6 cellular contexts compared by ENCODE assay signal in genomic region chr19:3479177-3479818, GRCh38. TPM values are rescaled to one million over a fixed set of nuclear protein-coding genes. Genes with fewer than 3 reads are reported as not detected.
DNase-seq lines count a peak whose midpoint lies in the region; ATAC-seq and TF ChIP-seq lines count a peak whose summit lies in the region.

No MANE protein-coding gene starts in this region.

- no peak overlapping the region for H3K9ac ChIP-seq in PC-3 (ENCODE audit: low read length)

- POLR2A ChIA-PET in PC-3 (lab: Charles Lee; ENCODE audit: unreplicated experiment) = no interaction called here

- CTCF ChIA-PET in PC-3 (lab: Charles Lee) = no interaction called here

- no peaks in the 10 kb centered on the region for H4K20me1 ChIP-seq in DOHH2 (ENCODE audit: control insufficient read depth, insufficient read depth, low read depth, low read length)
- no peaks in the 10 kb centered on the region for H4K20me1 ChIP-seq in PC-3 (ENCODE audit: low read length)

- H3K4me2 ChIP-seq in DOHH2 (ENCODE audit: low read length) (peak overlapping the region; percentile 61), PC-3 (ENCODE audit: low read length) (no peak overlapping the region)

- TF ChIP-seq POLR2A in erythroblast (IDR thresholded peaks at IDR 0.05; ENCODE audit: low read length) = no peak

- peaks cover 12% of the 10 kb centered on the region for H3F3A ChIP-seq in DOHH2 (ENCODE audit: control insufficient read depth, insufficient read depth)
- H3F3A ChIP-seq in PC-3 (ENCODE audit: low read length, unreplicated experiment) = no peaks in the 10 kb centered on the region

- H3K9me3 ChIP-seq in DOHH2 (ENCODE audit: control insufficient read depth, insufficient read depth, low read length) = no peaks in the 10 kb centered on the region
- H3K9me3 ChIP-seq in PC-3 (ENCODE audit: low read length) = no peaks in the 10 kb centered on the region

- TF ChIP-seq CTCF in DOHH2 (IDR thresholded peaks at IDR 0.05; ENCODE audit: low read depth, low read length, poor library complexity, severe bottlenecking) = no peak
- no peak for TF ChIP-seq CTCF in PC-3 (conservative IDR thresholded peaks at IDR 0.05; ENCODE audit: low read depth, low read length)

- H3K79me2 ChIP-seq in DOHH2 (ENCODE audit: control insufficient read depth, low read length) = no peaks in the 10 kb centered on the region
- H3K79me2 ChIP-seq in PC-3 (ENCODE audit: low read length) = no peaks in the 10 kb centered on the region

- H3K4me1 ChIP-seq in DOHH2 (ENCODE audit: control insufficient read depth, low read length) (peaks cover 42% of the 10 kb centered on the region), PC-3 (ENCODE audit: insufficient read depth, low read length) (no peaks in the 10 kb centered on the region)

- H3K27me3 ChIP-seq in DOHH2 (ENCODE audit: control insufficient read depth, low read length) (no peaks in the 10 kb centered on the region), PC-3 (ENCODE audit: low read length) (no peaks in the 10 kb centered on the region)

- H3K9me2 ChIP-seq in DOHH2 (replicated peaks; ENCODE audit: control insufficient read depth, low read length) = no peaks in the 10 kb centered on the region
- H3K9me2 ChIP-seq in PC-3 (replicated peaks; ENCODE audit: low read length) = no peaks in the 10 kb centered on the region

- no peaks in the 10 kb centered on the region for H3K36me3 ChIP-seq in DOHH2 (ENCODE audit: control insufficient read depth, low read length)
- H3K36me3 ChIP-seq in PC-3 (ENCODE audit: low read depth, low read length) = no peaks in the 10 kb centered on the region

- BruUV-seq in PC-3 (replicated peaks; lab: Mats Ljungman, UMichigan) = no TSS peak

- DNase-seq in PC-3 = peak; percentile 5
- peak; percentile 64 to 70 for DNase-seq in erythroblast (lab: John Stamatoyannopoulos, UW)
- DNase-seq in NCI-H524 (lab: John Stamatoyannopoulos, UW) = no peak
- DNase-seq in NCI-H2029 treated with DMSO at 0.1 percent for 48 hours (lab: John Stamatoyannopoulos, UW) = no peak

- no peak overlapping the region for H2AFZ ChIP-seq in PC-3 (ENCODE audit: low read length)

- ATAC-seq in PC-3 = no peak
- no peak for ATAC-seq in GM18907 (IDR thresholded peaks at IDR 0.05; ENCODE audit: unreplicated experiment)

- H3K4me3 ChIP-seq in DOHH2 (ENCODE audit: low read length) (peak overlapping the region; percentile 59), PC-3 (ENCODE audit: low read length) (no peak overlapping the region)

- intact Hi-C loops in PC-3 (cut with micrococcal nuclease) = no loop called here

- H3K27ac ChIP-seq in DOHH2 (ENCODE audit: low read depth, low read length) (no peak overlapping the region), PC-3 (ENCODE audit: low read length) (no peak overlapping the region)

RNA-seq across cellular contexts. Expression of gene SMIM24, which starts 1.0 kb away (rescaled TPM):
- 0.36 and 0.69 TPM in 2 replicates for total RNA-seq in PC-3 (2014; rRNA removed)

RNA-seq across cellular contexts. Expression of gene SMIM44, which starts 3.9 kb away (rescaled TPM):
- total RNA-seq in PC-3 (2014; rRNA removed) = not detected in 2 replicates

RNA-seq across cellular contexts. Expression of gene DOHH, which starts 21.2 kb away (rescaled TPM):
- total RNA-seq in PC-3 (2014; rRNA removed) = 51.4 and 58.3 TPM in 2 replicates

RNA-seq across cellular contexts. Expression of gene FZR1, which starts 26.8 kb away (rescaled TPM):
- total RNA-seq in PC-3 (2014; rRNA removed) = 53.6 and 77.9 TPM in 2 replicates

RNA-seq across cellular contexts. Expression of gene TEKTIP1, which starts 59.7 kb away (rescaled TPM):
- total RNA-seq in PC-3 (2014; rRNA removed) = not detected in 2 replicates

Comparison
In these comparisons a context has a peak if more than half of its experiments do, and no peak if none do; other contexts are left out.
1. DNase-seq: peak in PC-3 (single experiment) and erythroblast (2 of 2); none in NCI-H524 (0 of 2) and NCI-H2029 treated with DMSO at 0.1 percent for 48 hours (single experiment).